In genomic region chr1:232440325-232441059, GRCh38 we compare ENCODE assay signal across 15 cellular contexts.
DNase-seq lines count a peak whose midpoint lies in the region; ATAC-seq, FAIRE-seq and TF ChIP-seq lines count a peak whose summit lies in the region.
"Had no signal": no experiment of that assay in that cellular context is flagged by ENCODE, and none has a peak within 500 bp of the region (broad histone marks: within the 10 kb centered on the region; RNA-seq: fewer than 3 reads in every experiment).

No MANE protein-coding gene starts in this region.

- H3K27me3 ChIP-seq in KMS-11 (ENCODE audit: insufficient read depth, low read depth) (no peaks in the 10 kb centered on the region), K562 (ENCODE audit: control insufficient read depth in 2 of 2, insufficient read depth in 2 of 2, low read length in 2 of 2) (peaks cover 0 to 4% of the 10 kb centered on the region in 2 experiments; a peak in 1 of 5 replicates)

- no peaks in the 10 kb centered on the region for H3K79me2 ChIP-seq in KMS-11 (ENCODE audit: insufficient read depth, low read depth)
- H3K79me2 ChIP-seq in K562 (ENCODE audit: control insufficient read depth, insufficient read depth, low read length), result no peaks in the 10 kb centered on the region

- H3K4me3 ChIP-seq in KMS-11 (IDR thresholded peaks at IDR 0.05; ENCODE audit: insufficient read depth, low read depth, low read length) (no peak overlapping the region), K562 (no peak overlapping the region)
- H3K4me3 ChIP-seq: lung, prostate gland had no signal

- H3K36me3 ChIP-seq in KMS-11 (ENCODE audit: insufficient read depth), result no peaks in the 10 kb centered on the region
- H3K36me3 ChIP-seq in K562 (ENCODE audit: control insufficient read depth, insufficient read depth, low read length), result no peaks in the 10 kb centered on the region
- H3K36me3 ChIP-seq: prostate gland had no signal

- TF ChIP-seq POLR2A in K562 (conservative IDR thresholded peaks at IDR 0.05) (no peak), H54 (IDR thresholded peaks at IDR 0.05; ENCODE audit: low read depth, low read length) (no peak)

- under 1% methylated on average over 11 of the region's 11 CpGs for WGBS in K562 (ENCODE audit: insufficient coverage, low coverage, missing lambda C conversion rate)

- FAIRE-seq in K562 (lab: Jason Lieb, UNC) (no peak), frontal cortex (lab: Jason Lieb, UNC) (no peak), H54 (lab: Jason Lieb, UNC) (no peak)
- FAIRE-seq: colon had no signal

- CTCF ChIA-PET in K562 (lab: Yijun Ruan, JAX; ENCODE audit: low intra/inter-chr PET ratio), result interaction anchor here (0.6 kb wide), 1 partner anchor 9 kb away, joined by 6 read pairs; no protein-coding TSS in a partner anchor

- peak; percentile 60 for ATAC-seq in GM19372 (IDR thresholded peaks at IDR 0.05; ENCODE audit: low read depth, unreplicated experiment)
- no peak for ATAC-seq in K562
- ATAC-seq in HG03025 (IDR thresholded peaks at IDR 0.05; ENCODE audit: low FRiP score, unreplicated experiment), result no peak
- no peak for ATAC-seq in HG03039 (IDR thresholded peaks at IDR 0.05; ENCODE audit: unreplicated experiment)
- ATAC-seq: natural killer cell treated with Interleukin-12 subunit alpha and Interleukin-12 subunit beta and Interleukin-15 and Interleukin-18, amount 100 ng/mL, for 72 hours had no signal

- H3K9ac ChIP-seq in KMS-11 (no peak overlapping the region), K562 (ENCODE audit: insufficient read depth in 1 of 2, low read depth in 2 of 2, low read length in 2 of 2) (no peak overlapping the region)

- intact Hi-C loops in K562 (cut with micrococcal nuclease), result no loop called here

- H4K20me1 ChIP-seq in KMS-11 (ENCODE audit: insufficient read depth), result no peaks in the 10 kb centered on the region
- H4K20me1 ChIP-seq in K562 (replicated peaks; ENCODE audit: control insufficient read depth, insufficient read depth, low read length), result no peaks in the 10 kb centered on the region

- in situ Hi-C loops in K562 (cut with MboI), result no loop called here

- H3K4me1 ChIP-seq in KMS-11 (ENCODE audit: low read depth, poor library complexity, severe bottlenecking) (peaks cover 30% of the 10 kb centered on the region), K562 (replicated peaks in 1 of 2; ENCODE audit: control insufficient read depth in 2 of 2, insufficient read depth in 2 of 2, low read length in 2 of 2) (no peaks in the 10 kb centered on the region)
- H3K4me1 ChIP-seq: prostate gland had no signal

- H3K27ac ChIP-seq in KMS-11 (no peak overlapping the region), K562 (ENCODE audit: extremely low read depth, low read depth, low read length) (no peak overlapping the region)
- H3K27ac ChIP-seq: prostate gland had no signal

- H3K9me3 ChIP-seq in K562 (replicated peaks; ENCODE audit: control insufficient read depth, insufficient read depth, low read depth, low read length), result no peaks in the 10 kb centered on the region
- H3K9me3 ChIP-seq: prostate gland had no signal

- no peaks in the 10 kb centered on the region for H3K9me1 ChIP-seq in K562 (ENCODE audit: control insufficient read depth, insufficient read depth, low read length)

- POLR2A ChIA-PET in K562 (lab: Yijun Ruan, JAX), result no interaction called here

- TF ChIP-seq EP300 in K562 (IDR thresholded peaks at IDR 0.05; ENCODE audit: low read length), result no peak

- no peak overlapping the region for H2AFZ ChIP-seq in KMS-11 (ENCODE audit: low read depth)
- no peak overlapping the region for H2AFZ ChIP-seq in K562 (ENCODE audit: low read depth, low read length)

- H3K4me2 ChIP-seq in KMS-11 (peak overlapping the region; percentile 27; the same call in 1 of the 2 replicates), K562 (ENCODE audit: insufficient read depth, low read length) (no peak overlapping the region)

- TF ChIP-seq RAD21 in K562 (CRISPR knock-in tag; conservative IDR thresholded peaks at IDR 0.05 in 1 of 2, IDR thresholded peaks at IDR 0.05 in 1 of 2), result no peak

- TF ChIP-seq CTCF in KMS-11 (conservative IDR thresholded peaks at IDR 0.05; ENCODE audit: low read depth, low read length) (no peak), K562 (IDR thresholded peaks at IDR 0.05 in 2 of 3, conservative IDR thresholded peaks at IDR 0.05 in 1 of 3; ENCODE audit: insufficient read depth in 2 of 3, low read depth in 1 of 3, low read length in 3 of 3) (no peak)

- no TSS peak for BruUV-seq in K562 (replicated peaks; lab: Mats Ljungman, UMichigan)

- DNase-seq in Daoy (ENCODE audit: low read depth) (peak; percentile 74), K562 (ENCODE audit: extremely low read depth in 1 of 4, low spot score in 3 of 4) (no peak), frontal cortex (ENCODE audit: low spot score in 2 of 2) (no peak), H54 (ENCODE audit: insufficient read length, low spot score) (no peak)
- DNase-seq: activated CD4-positive, alpha-beta T cell treated with anti-CD3 and anti-CD28 coated beads for 4 hours; amniotic stem cell; Calu3 had no signal

TF ChIP-seq in K562, 482 proteins besides CTCF, POLR2A, EP300 and RAD21:
- 0 out of 2 replicates have a peak, but pooled peaks have one; percentile 13 for TF ChIP-seq GABPA (tag; conservative IDR thresholded peaks at IDR 0.05; ENCODE audit: low read depth)
- TF ChIP-seq ARID2 (IDR thresholded peaks at IDR 0.05), result no peak
